Comparison of ENCODE assay signal across 21 cellular contexts in genomic region chr7:91230503-91230902, GRCh38. TPM values are rescaled to one million over a fixed set of nuclear protein-coding genes. Genes with fewer than 3 reads are reported as not detected.
A peak's percentile ranks its signal among the peaks of the same experiment; 100 is the strongest.
DNase-seq lines count a peak whose midpoint lies in the region; ATAC-seq lines count a peak whose summit lies in the region.
"Had no signal": no experiment of that assay in that cellular context is flagged by ENCODE, and none has a peak within 500 bp of the region (broad histone marks: within the 10 kb centered on the region; RNA-seq: fewer than 3 reads in every experiment).

No MANE protein-coding gene starts in this region.

- H4K8ac ChIP-seq in neuronal stem cell (ENCODE audit: low read depth, low read length): no peak overlapping the region

- DNase-seq in NCI-H82 (lab: John Stamatoyannopoulos, UW) (peak; percentile 8), NCI-H82 treated with DMSO at 0.1 percent for 48 hours (lab: John Stamatoyannopoulos, UW; ENCODE audit: unreplicated experiment) (no peak), neuronal stem cell (ENCODE audit: low spot score) (no peak), amniotic stem cell (lab: John Stamatoyannopoulos, UW) (no peak), ecto neural progenitor cell (ENCODE audit: low spot score) (no peak)
- no peak for DNase-seq in activated naive CD8-positive, alpha-beta T cell treated with anti-CD3 and anti-CD28 coated beads, Interleukin-2, amount 50 U/mL, for 24 hours
- no peak for DNase-seq in activated naive CD8-positive, alpha-beta T cell treated with anti-CD3 and anti-CD28 coated beads for 36 hours
- DNase-seq: ACHN; BE2C; C1 segment of cervical spinal cord; CD4-positive, CD25-positive, alpha-beta regulatory T cell; CD8-positive, alpha-beta memory T cell; COR-L47; DMS 273 treated with DMSO at 0.1 percent for 48 hours; DMS53; DND-41; EL; GOT3; H7 had no signal

- no peak overlapping the region for H3K4me3 Mint-ChIP-seq in activated naive CD8-positive, alpha-beta T cell treated with anti-CD3 and anti-CD28 coated beads, Interleukin-2, amount 50 U/mL, for 24 hours
- H3K4me3 Mint-ChIP-seq in activated naive CD8-positive, alpha-beta T cell treated with anti-CD3 and anti-CD28 coated beads for 36 hours: no peak overlapping the region
- H3K4me3 Mint-ChIP-seq: CD4-positive, CD25-positive, alpha-beta regulatory T cell; CD8-positive, alpha-beta memory T cell had no signal

- no peak overlapping the region for H2BK5ac ChIP-seq in neuronal stem cell (ENCODE audit: low read length)

- ATAC-seq in activated naive CD8-positive, alpha-beta T cell treated with anti-CD3 and anti-CD28 coated beads, Interleukin-2, amount 50 U/mL, for 24 hours: peak; percentile 24
- ATAC-seq: GM12878, HepG2 had no signal

- H3K27me3 Mint-ChIP-seq in activated naive CD8-positive, alpha-beta T cell treated with anti-CD3 and anti-CD28 coated beads, Interleukin-2, amount 50 U/mL, for 24 hours: no peaks in the 10 kb centered on the region
- peaks cover 7% of the 10 kb centered on the region for H3K27me3 Mint-ChIP-seq in activated naive CD8-positive, alpha-beta T cell treated with anti-CD3 and anti-CD28 coated beads for 36 hours
- H3K27me3 Mint-ChIP-seq: CD4-positive, CD25-positive, alpha-beta regulatory T cell; CD8-positive, alpha-beta memory T cell had no signal

- H2BK120ac ChIP-seq in neuronal stem cell (ENCODE audit: low read depth, low read length): no peak overlapping the region

- H3K18ac ChIP-seq in neuronal stem cell (ENCODE audit: low read length): peak overlapping the region; percentile 3

- no peaks in the 10 kb centered on the region for H3K9me3 ChIP-seq in neuronal stem cell (replicated peaks in 1 of 2; ENCODE audit: control insufficient read depth in 2 of 2, insufficient read depth in 1 of 2, low read depth in 1 of 2, low read length in 2 of 2)
- H3K9me3 ChIP-seq: BE2C had no signal

- H3K4me1 Mint-ChIP-seq in activated naive CD8-positive, alpha-beta T cell treated with anti-CD3 and anti-CD28 coated beads, Interleukin-2, amount 50 U/mL, for 24 hours: no peaks in the 10 kb centered on the region
- no peaks in the 10 kb centered on the region for H3K4me1 Mint-ChIP-seq in activated naive CD8-positive, alpha-beta T cell treated with anti-CD3 and anti-CD28 coated beads for 36 hours
- H3K4me1 Mint-ChIP-seq: CD4-positive, CD25-positive, alpha-beta regulatory T cell; CD8-positive, alpha-beta memory T cell had no signal

- H3K4me3 ChIP-seq in neuronal stem cell (ENCODE audit: low read length in 2 of 2): peak overlapping the region in 1 of 2 donors; percentile 10
- H3K4me3 ChIP-seq: GM12878 had no signal

- no peak overlapping the region for H2BK12ac ChIP-seq in neuronal stem cell (ENCODE audit: low read length)

- H3K9me3 Mint-ChIP-seq in activated naive CD8-positive, alpha-beta T cell treated with anti-CD3 and anti-CD28 coated beads, Interleukin-2, amount 50 U/mL, for 24 hours: no peaks in the 10 kb centered on the region
- no peaks in the 10 kb centered on the region for H3K9me3 Mint-ChIP-seq in activated naive CD8-positive, alpha-beta T cell treated with anti-CD3 and anti-CD28 coated beads for 36 hours

- no peak overlapping the region for H3K23ac ChIP-seq in neuronal stem cell (ENCODE audit: low read depth, low read length, poor library complexity)

- H3K4me1 ChIP-seq in neuronal stem cell (ENCODE audit: control insufficient read depth in 2 of 2, insufficient read depth in 1 of 2, low read depth in 1 of 2, low read length in 2 of 2): peaks cover 13 to 17% of the 10 kb centered on the region in 2 donors
- H3K4me1 ChIP-seq: BE2C had no signal

- H3K27ac ChIP-seq in neuronal stem cell (replicated peaks; ENCODE audit: low read length): no peak overlapping the region

- no peaks in the 10 kb centered on the region for H3K36me3 ChIP-seq in neuronal stem cell (replicated peaks in 1 of 2; ENCODE audit: control insufficient read depth in 2 of 2, insufficient read depth in 2 of 2, low read length in 2 of 2)
- H3K36me3 ChIP-seq: BE2C had no signal

- no peak overlapping the region for H4K91ac ChIP-seq in neuronal stem cell (ENCODE audit: low read depth, low read length, poor library complexity)

- no peak overlapping the region for H2BK15ac ChIP-seq in neuronal stem cell (ENCODE audit: low read length)

- no CpG with 5 or more reads among the region's 3 CpGs for WGBS in neuronal stem cell (ENCODE audit: extremely low coverage in 2 of 2, insufficient read length in 2 of 2, insufficient replicate concordance in 1 of 2), 2 donors

- H3K27ac Mint-ChIP-seq in activated naive CD8-positive, alpha-beta T cell treated with anti-CD3 and anti-CD28 coated beads, Interleukin-2, amount 50 U/mL, for 24 hours: no peak overlapping the region
- no peak overlapping the region for H3K27ac Mint-ChIP-seq in activated naive CD8-positive, alpha-beta T cell treated with anti-CD3 and anti-CD28 coated beads for 36 hours
- H3K27ac Mint-ChIP-seq: CD4-positive, CD25-positive, alpha-beta regulatory T cell; CD8-positive, alpha-beta memory T cell had no signal

- no peaks in the 10 kb centered on the region for H3K27me3 ChIP-seq in neuronal stem cell (ENCODE audit: control insufficient read depth in 3 of 3, insufficient read depth in 3 of 3, low read depth in 1 of 3, low read length in 3 of 3)
- H3K27me3 ChIP-seq: BE2C had no signal

- H3K36me3 Mint-ChIP-seq in activated naive CD8-positive, alpha-beta T cell treated with anti-CD3 and anti-CD28 coated beads, Interleukin-2, amount 50 U/mL, for 24 hours (ENCODE audit: low read depth): no peaks in the 10 kb centered on the region
- no peaks in the 10 kb centered on the region for H3K36me3 Mint-ChIP-seq in activated naive CD8-positive, alpha-beta T cell treated with anti-CD3 and anti-CD28 coated beads for 36 hours
- H3K36me3 Mint-ChIP-seq: CD4-positive, CD25-positive, alpha-beta regulatory T cell; CD8-positive, alpha-beta memory T cell had no signal

- H3K14ac ChIP-seq in neuronal stem cell (ENCODE audit: low read length): no peak overlapping the region

- H2AK5ac ChIP-seq in neuronal stem cell (ENCODE audit: low read depth, low read length): no peak overlapping the region

- H2AFZ ChIP-seq in neuronal stem cell (ENCODE audit: low read length): no peak overlapping the region

- no peaks in the 10 kb centered on the region for H3K79me1 ChIP-seq in neuronal stem cell (ENCODE audit: low read depth, low read length)

- no peak overlapping the region for H3K4ac ChIP-seq in neuronal stem cell (ENCODE audit: low read length)

- H3K9ac ChIP-seq in neuronal stem cell (ENCODE audit: low read depth, low read length, poor library complexity): no peak overlapping the region

- H3K4me2 ChIP-seq in neuronal stem cell (ENCODE audit: insufficient read depth, low read length, poor library complexity, severe bottlenecking): no peak overlapping the region

RNA-seq across cellular contexts. Expression of gene FZD1, which starts 33.7 kb away (rescaled TPM):
- under 1 TPM; 0.14 to 0.22 TPM for total RNA-seq in activated naive CD8-positive, alpha-beta T cell treated with anti-CD3 and anti-CD28 coated beads for 36 hours
- polyA plus RNA-seq in neuronal stem cell (2013, experiment 1 of 2): 14.2 TPM
- 14.1 TPM for polyA plus RNA-seq in neuronal stem cell (2013, experiment 2 of 2)
- polyA plus RNA-seq: CD8-positive, alpha-beta memory T cell had no signal
